19 cellular contexts compared by ENCODE assay signal in the genomic region with DNA sequence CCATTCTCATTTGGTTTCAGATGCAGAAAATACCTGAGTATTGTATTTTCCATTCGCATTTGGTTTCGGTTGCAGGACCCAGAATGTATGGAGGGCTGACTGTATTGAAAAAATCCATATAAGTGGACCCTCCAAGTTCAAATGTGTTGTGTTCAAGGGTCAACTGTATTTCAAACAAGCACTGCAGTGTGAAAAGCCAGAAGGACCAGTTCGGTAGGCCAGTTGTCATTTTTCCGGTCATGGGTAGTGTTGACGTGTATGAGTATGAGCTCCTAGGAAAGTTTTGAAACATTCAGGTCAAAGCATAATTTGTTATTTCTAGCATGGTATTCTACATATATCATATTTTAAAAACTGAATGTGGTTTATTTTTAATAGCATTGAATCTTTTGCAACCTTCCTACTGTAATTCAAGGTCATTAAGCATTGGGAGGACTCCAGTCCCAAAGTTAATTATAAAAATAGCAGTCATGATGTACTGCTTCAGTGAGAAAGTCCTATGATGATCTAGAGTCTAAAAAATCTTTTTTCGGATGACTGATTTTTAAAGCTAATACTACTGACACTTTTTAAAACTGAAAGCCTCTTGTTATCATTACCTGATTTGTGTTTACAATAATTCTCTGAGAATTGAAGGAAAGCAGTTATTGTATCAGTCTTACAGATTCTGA. TPM values are rescaled to one million over a fixed set of nuclear protein-coding genes. Genes with fewer than 3 reads are reported as not detected.
DNase-seq lines count a peak whose midpoint lies in the region; ATAC-seq, FAIRE-seq and TF ChIP-seq lines count a peak whose summit lies in the region.
"Had no signal": no experiment of that assay in that cellular context is flagged by ENCODE, and none has a peak within 500 bp of the region (broad histone marks: within the 10 kb centered on the region; RNA-seq: fewer than 3 reads in every experiment).

No MANE protein-coding gene starts in this region.

- in situ Hi-C loops in HepG2 (cut with HindIII; ENCODE audit: extremely low pct_ligation_motif_present, low pct_unique_long_range_greater_than_20kb): no loop called here

- DNase-seq in RCC 7860 (ENCODE audit: low spot score): no peak
- DNase-seq in left ventricle myocardium superior: no peak
- DNase-seq in HepG2 (ENCODE audit: low spot score): no peak
- DNase-seq in renal cortical epithelial cell (ENCODE audit: low read depth): peak; percentile 41
- DNase-seq in DMS114 treated with DMSO at 0.1 percent for 48 hours (lab: John Stamatoyannopoulos, UW; ENCODE audit: unreplicated experiment): no peak
- no peak for DNase-seq in NCI-H2081 treated with DMSO at 0.1 percent for 48 hours (lab: John Stamatoyannopoulos, UW)
- no peak for DNase-seq in NCI-H1092 treated with DMSO at 0.1 percent for 48 hours (lab: John Stamatoyannopoulos, UW)
- DNase-seq: CD8-positive, alpha-beta memory T cell; DND-41; MM.1S; NCI-H1092; NCI-H146; NCI-H2081; NCI-H510A; NCI-H774; SIG-M5 had no signal

- H3K9me3 ChIP-seq in HepG2 (ENCODE audit: low read length): no peaks in the 10 kb centered on the region
- H3K9me3 ChIP-seq: HAP-1 had no signal

- no peaks in the 10 kb centered on the region for H3K27me3 ChIP-seq in HepG2 (ENCODE audit: control insufficient read depth in 1 of 2, insufficient read depth in 2 of 2, low read length in 2 of 2)
- H3K27me3 ChIP-seq: BLaER1 treated with 17β-estradiol and CSF1 and Interleukin-3, amounts not matched to agents 10 nM and 100 nM had no signal

- no peak for TF ChIP-seq CTCF in HepG2 (CRISPR knock-in tag; IDR thresholded peaks at IDR 0.05)

- peak; percentile 59 for ATAC-seq in left ventricle myocardium superior
- 0 out of 3 replicates have a peak, but pooled peaks have one; percentile 18 for ATAC-seq in HepG2
- ATAC-seq: SK-N-SH treated with all-trans-retinoic acid at 6 μM for 48 hours had no signal

- TF ChIP-seq POLR2A in HepG2 (IDR thresholded peaks at IDR 0.05; ENCODE audit: insufficient read depth in 1 of 2, low read depth in 2 of 2, low read length in 2 of 2): no peak

- CTCF ChIA-PET in HepG2 (lab: Yijun Ruan, JAX; ENCODE audit: low intra/inter-chr PET ratio, low total read pairs): no interaction called here

- H3K4me1 ChIP-seq in HepG2 (ENCODE audit: insufficient read depth, low read length): peaks cover 50% of the 10 kb centered on the region
- H3K4me1 ChIP-seq: BLaER1 treated with 17β-estradiol and CSF1 and Interleukin-3, amounts not matched to agents 10 nM and 100 nM had no signal

- peaks cover 8 to 60% of the 10 kb centered on the region in 2 experiments for H3K36me3 ChIP-seq in HepG2 (replicated peaks in 1 of 2; ENCODE audit: control insufficient read depth in 1 of 2, insufficient read depth in 2 of 2, low read length in 2 of 2)

- WGBS in HepG2 (ENCODE audit: low lambda C conversion rate): 89% methylated on average over 6 of the region's 6 CpGs

- H4K20me1 ChIP-seq in HepG2 (ENCODE audit: insufficient read depth, low read length): peaks cover 4% of the 10 kb centered on the region
- H4K20me1 ChIP-seq: BLaER1 treated with 17β-estradiol and CSF1 and Interleukin-3, amounts not matched to agents 10 nM and 100 nM had no signal

- H3K9ac ChIP-seq in HepG2 (ENCODE audit: insufficient read depth, low read depth, low read length): no peak overlapping the region
- H3K9ac ChIP-seq: BLaER1 treated with 17β-estradiol and CSF1 and Interleukin-3, amounts not matched to agents 10 nM and 100 nM had no signal

- BruUV-seq in HepG2 (replicated peaks; lab: Mats Ljungman, UMichigan): TSS peak; percentile 1

- intact Hi-C loops in left ventricle myocardium superior (cut with micrococcal nuclease) (no loop called here), HepG2 (cut with micrococcal nuclease; ENCODE audit: unreplicated experiment) (no loop called here)

- H3K79me2 ChIP-seq in HepG2 (ENCODE audit: insufficient read depth, low read length): peaks cover 94% of the 10 kb centered on the region

- TF ChIP-seq RAD21 in HepG2 (CRISPR knock-in tag; IDR thresholded peaks at IDR 0.05): no peak

- no peak overlapping the region for H3K4me2 ChIP-seq in HepG2 (ENCODE audit: low read depth, low read length)
- H3K4me2 ChIP-seq: BLaER1 treated with 17β-estradiol and CSF1 and Interleukin-3, amounts not matched to agents 10 nM and 100 nM had no signal

- POLR2A ChIA-PET in HepG2 (lab: Yijun Ruan, JAX): no interaction called here

- H3K4me3 ChIP-seq in HepG2 (replicated peaks in 1 of 3; ENCODE audit: insufficient read depth in 1 of 3, low read depth in 2 of 3, low read length in 3 of 3): no peak overlapping the region
- H3K4me3 ChIP-seq: BLaER1 treated with 17β-estradiol and CSF1 and Interleukin-3, amounts not matched to agents 10 nM and 100 nM; HAP-1 had no signal

- FAIRE-seq in RCC 7860 (lab: Jason Lieb, UNC) (peak; percentile 63), HepG2 (lab: Jason Lieb, UNC) (no peak)

- TF ChIP-seq EP300 in HepG2 (IDR thresholded peaks at IDR 0.05; ENCODE audit: low read depth in 2 of 2, low read length in 2 of 2) (no peak), HepG2 (CRISPR knock-in tag; IDR thresholded peaks at IDR 0.05; ENCODE audit: borderline replicate concordance) (no peak)

- no peak overlapping the region for H3K27ac ChIP-seq in HepG2 (ENCODE audit: extremely low read length, insufficient read depth, low read length)
- H3K27ac ChIP-seq: BLaER1 treated with 17β-estradiol and CSF1 and Interleukin-3, amounts not matched to agents 10 nM and 100 nM had no signal

- H2AFZ ChIP-seq in HepG2 (ENCODE audit: low read length): no peak overlapping the region

TF ChIP-seq in HepG2, 621 proteins besides CTCF, POLR2A, EP300 and RAD21:
- TF ChIP-seq ZNF564 (CRISPR knock-in tag; IDR thresholded peaks at IDR 0.05): no peak
- peak; percentile 25; the same call in 1 of the 2 replicates for TF ChIP-seq HNF4A (CRISPR knock-in tag; IDR thresholded peaks at IDR 0.05)
- no peak for TF ChIP-seq CREB1 (IDR thresholded peaks at IDR 0.05)
- 0 out of 2 replicates have a peak, but pooled peaks have one; percentile 11 for TF ChIP-seq CREB1 (CRISPR knock-in tag; IDR thresholded peaks at IDR 0.05)
- peak; percentile 83 for TF ChIP-seq RBM22 (optimal IDR thresholded peaks at IDR 0.05; ENCODE audit: low read length)
TF ChIP-seq in HepG2: peak in this region for 3.

RNA-seq across cellular contexts. Expression of a gene that starts 18.9 kb away (rescaled TPM):
- total RNA-seq in left ventricle myocardium superior (53.0 TPM), HepG2 (2016; rRNA removed; fragmentation: Illumina TruSeq; extraction: Trizol) (53.6 and 59.5 TPM in 2 replicates), renal cortical epithelial cell (11.8 and 38.0 TPM in 2 replicates)
- 19.0 and 21.3 TPM in 2 replicates for total RNA-seq in HepG2 (2016; cell fraction: cytosol; rRNA removed; fragmentation: Illumina TruSeq; extraction: Trizol; ENCODE audit: low read depth)
- total RNA-seq in HepG2 (2016; cell fraction: insoluble cytoplasmic fraction; rRNA removed; fragmentation: Illumina TruSeq; extraction: Trizol): 55.9 and 56.5 TPM in 2 replicates
- total RNA-seq in HepG2 (2016; cell fraction: membrane; rRNA removed; fragmentation: Illumina TruSeq; extraction: Trizol): 22.2 and 23.0 TPM in 2 replicates
- total RNA-seq in HepG2 (2016; cell fraction: nucleus; rRNA removed; fragmentation: Illumina TruSeq; extraction: Trizol): 124 and 133 TPM in 2 replicates
- polyA plus RNA-seq in HepG2 (2011; rRNA removed): 22.6 and 24.9 TPM in 2 replicates
- polyA plus RNA-seq in HepG2 (2011; cell fraction: cytosol; rRNA removed): 11.6 and 12.3 TPM in 2 replicates
- polyA plus RNA-seq in HepG2 (2011; cell fraction: nucleus; rRNA removed): 42.8 and 45.1 TPM in 2 replicates
- polyA plus RNA-seq in HepG2 (2012): 23.2 and 25.7 TPM in 2 replicates
- polyA plus RNA-seq in HepG2 (2016; cell fraction: cytosol; fragmentation: Illumina TruSeq; extraction: Trizol; ENCODE audit: low read depth): 3.5 and 3.8 TPM in 2 replicates
- 20.6 and 26.3 TPM in 2 replicates for polyA plus RNA-seq in HepG2 (2016; cell fraction: insoluble cytoplasmic fraction; fragmentation: Illumina TruSeq; extraction: Trizol; ENCODE audit: low read depth)
- 6.4 and 7.5 TPM in 2 replicates for polyA plus RNA-seq in HepG2 (2016; cell fraction: membrane; fragmentation: Illumina TruSeq; extraction: Trizol; ENCODE audit: low read depth)
- polyA plus RNA-seq in HepG2 (2016; cell fraction: nucleus; fragmentation: Illumina TruSeq; extraction: Trizol; ENCODE audit: insufficient read depth, low read depth): 67.3 and 71.2 TPM in 2 replicates
- polyA minus RNA-seq in HepG2 (2011; rRNA and poly(A)+ RNA removed; ENCODE audit: low replicate concordance): 4.6 and 265 TPM in 2 replicates
- 58.2 and 64.4 TPM in 2 replicates for polyA minus RNA-seq in HepG2 (2011; cell fraction: cytosol; rRNA and poly(A)+ RNA removed)
- 179 and 208 TPM in 2 replicates for polyA minus RNA-seq in HepG2 (2011; cell fraction: nucleus; rRNA and poly(A)+ RNA removed)
- polyA plus RNA-seq: CD8-positive, alpha-beta memory T cell had no signal
